32 cellular contexts compared by ENCODE assay signal in genomic region chr5:33650911-33651310, GRCh38.
DNase-seq lines count a peak whose midpoint lies in the region; ATAC-seq, FAIRE-seq and TF ChIP-seq lines count a peak whose summit lies in the region.
"Had no signal": no experiment of that assay in that cellular context is flagged by ENCODE, and none has a peak within 500 bp of the region (broad histone marks: within the 10 kb centered on the region; RNA-seq: fewer than 3 reads in every experiment).

No MANE protein-coding gene starts in this region.

- peaks cover 1% of the 10 kb centered on the region for H3K79me1 ChIP-seq in mesenchymal stem cell (replicated peaks; ENCODE audit: low read length, poor library complexity, severe bottlenecking)
- no peaks in the 10 kb centered on the region for H3K79me1 ChIP-seq in mesendoderm (ENCODE audit: low read length)

- H2BK15ac ChIP-seq in mesenchymal stem cell (ENCODE audit: low read depth, poor library complexity, severe bottlenecking): no peak overlapping the region
- no peak overlapping the region for H2BK15ac ChIP-seq in mesendoderm (replicated peaks; ENCODE audit: low read depth)

- H3K4me1 ChIP-seq in mesenchymal stem cell (ENCODE audit: control insufficient read depth, insufficient read depth, low read depth, low read length) (peaks cover 6% of the 10 kb centered on the region), mesendoderm (ENCODE audit: control insufficient read depth, low read depth, low read length) (no peaks in the 10 kb centered on the region)
- H3K4me1 ChIP-seq: sigmoid colon, testis, uterus had no signal

- FAIRE-seq in bronchial epithelial cell (lab: Jason Lieb, UNC): no peak
- FAIRE-seq: D721Med, endometrium, GM12878, kidney had no signal

- no peak for TF ChIP-seq CTCF in AG10803 (conservative IDR thresholded peaks at IDR 0.05; ENCODE audit: low read length)
- TF ChIP-seq CTCF in bronchial epithelial cell (IDR thresholded peaks at IDR 0.05; ENCODE audit: insufficient read depth, low read length, severe bottlenecking): no peak

- no peak overlapping the region for H4K5ac ChIP-seq in mesendoderm (ENCODE audit: low read length)

- H3K27me3 ChIP-seq in bronchial epithelial cell (ENCODE audit: control insufficient read depth, insufficient read depth, low read length) (no peaks in the 10 kb centered on the region), mesenchymal stem cell (ENCODE audit: control insufficient read depth in 1 of 2, insufficient read depth in 1 of 2, low read length in 2 of 2) (no peaks in the 10 kb centered on the region), mesendoderm (ENCODE audit: insufficient read depth, low read length, poor library complexity) (no peaks in the 10 kb centered on the region)
- H3K27me3 ChIP-seq: sigmoid colon, testis, uterus had no signal

- DNase-seq in AG10803 (ENCODE audit: low read depth): peak; percentile 36
- peak; percentile 50 for DNase-seq in M059J (ENCODE audit: low read depth)
- DNase-seq in bronchial epithelial cell (ENCODE audit: low read depth): peak; percentile 50
- DNase-seq in mesenchymal stem cell: no peak
- DNase-seq in DMS153 (lab: John Stamatoyannopoulos, UW): no peak
- DNase-seq in mesendoderm: no peak
- no peak for DNase-seq in HK-2 (ENCODE audit: unreplicated experiment)
- DNase-seq: 8988T; activated CD4-positive, alpha-beta T cell treated with anti-CD3 and anti-CD28 coated beads for 48 hours; activated gamma-delta T cell; activated naive CD8-positive, alpha-beta T cell treated with anti-CD3 and anti-CD28 coated beads, Interleukin-2, amount 50 U/mL, for 24 hours; activated T-cell treated with anti-CD3 and anti-CD28 coated beads, Interleukin-2, amount 50 U/mL, for 24 hours; AML-193; CD4-positive, alpha-beta T cell; kidney; NCI-H1105; NCI-H1930; NCI-H524 treated with DMSO at 0.1 percent for 48 hours; sigmoid colon; stimulated activated CD4-positive, alpha-beta T cell treated with anti-CD3 and anti-CD28 coated beads, Interleukin-15, amount 100 ng/mL, for 24 hours; stimulated activated naive CD8-positive, alpha-beta T cell treated with anti-CD3 and anti-CD28 coated beads, Interleukin-15, Interleukin-2, amounts not matched to agents 100 U/mL and 50 U/mL, for 24 hours; SW 1271; T-helper 9 cell; testis; uterus; WERI-Rb-1 had no signal

- H2AK5ac ChIP-seq in mesenchymal stem cell (ENCODE audit: low read length, severe bottlenecking) (no peak overlapping the region), mesendoderm (ENCODE audit: low read length) (no peak overlapping the region)

- H3K23ac ChIP-seq in mesenchymal stem cell (ENCODE audit: low read length in 2 of 2): no peak overlapping the region
- H3K23ac ChIP-seq in mesendoderm (ENCODE audit: low read length): no peak overlapping the region

- H2BK120ac ChIP-seq in mesenchymal stem cell (ENCODE audit: low read depth, low read length) (no peak overlapping the region), mesendoderm (ENCODE audit: low read depth, low read length) (no peak overlapping the region)

- peak overlapping the region; percentile 55 for H3K27ac ChIP-seq in mesenchymal stem cell (ENCODE audit: low read length, poor library complexity, severe bottlenecking)
- no peak overlapping the region for H3K27ac ChIP-seq in mesendoderm (ENCODE audit: low read depth, low read length)
- H3K27ac ChIP-seq: coronary artery, sigmoid colon, testis, uterus, WERI-Rb-1 had no signal

- no peak overlapping the region for H4K91ac ChIP-seq in mesenchymal stem cell (ENCODE audit: low read length)

- H3K18ac ChIP-seq in mesenchymal stem cell (ENCODE audit: low read depth in 1 of 2, low read length in 2 of 2) (no peak overlapping the region), mesendoderm (ENCODE audit: low read length) (no peak overlapping the region)

- no peak for ATAC-seq in HG03354 (IDR thresholded peaks at IDR 0.05; ENCODE audit: poor library complexity, severe bottlenecking, unreplicated experiment)
- ATAC-seq: activated naive CD8-positive, alpha-beta T cell treated with anti-CD3 and anti-CD28 coated beads, Interleukin-2, amount 50 U/mL, for 24 hours; GM12878; Panc1; stimulated activated naive CD8-positive, alpha-beta T cell treated with anti-CD3 and anti-CD28 coated beads, Interleukin-15, Interleukin-2, amounts not matched to agents 100 U/mL and 50 U/mL, for 24 hours had no signal

- H3K14ac ChIP-seq in mesenchymal stem cell (ENCODE audit: low read length in 2 of 2): no peak overlapping the region

- H3K4ac ChIP-seq in mesenchymal stem cell (ENCODE audit: low read depth in 1 of 2, low read length in 2 of 2) (no peak overlapping the region), mesendoderm (ENCODE audit: low read depth, low read length) (no peak overlapping the region)

- no peaks in the 10 kb centered on the region for H3K9me3 ChIP-seq in mesenchymal stem cell (ENCODE audit: control insufficient read depth, low read length)
- H3K9me3 ChIP-seq: sigmoid colon, testis, uterus had no signal

- H3K9ac ChIP-seq in mesenchymal stem cell (ENCODE audit: low read length) (no peak overlapping the region), mesendoderm (ENCODE audit: low read length) (no peak overlapping the region)

- no peak overlapping the region for H2BK12ac ChIP-seq in mesenchymal stem cell (ENCODE audit: low read length in 2 of 2)

- no peaks in the 10 kb centered on the region for H3K79me2 ChIP-seq in mesendoderm (ENCODE audit: control insufficient read depth, insufficient read depth, low read length)

- no peak overlapping the region for H2AFZ ChIP-seq in mesenchymal stem cell (ENCODE audit: low read depth, low read length)

- H4K8ac ChIP-seq in mesenchymal stem cell (ENCODE audit: low read length) (no peak overlapping the region), mesendoderm (ENCODE audit: low read depth, low read length) (no peak overlapping the region)

- H3K4me3 ChIP-seq in AG10803 (ENCODE audit: low read length): no peak overlapping the region
- no peak overlapping the region for H3K4me3 ChIP-seq in bronchial epithelial cell (ENCODE audit: low read depth, low read length)
- no peak overlapping the region for H3K4me3 ChIP-seq in mesenchymal stem cell (ENCODE audit: insufficient read depth in 1 of 2, low read depth in 1 of 2, low read length in 2 of 2)
- H3K4me3 ChIP-seq in mesendoderm (ENCODE audit: low read length): no peak overlapping the region
- H3K4me3 ChIP-seq: coronary artery, GM12878, sigmoid colon, testis, uterus had no signal

- no peaks in the 10 kb centered on the region for H3K36me3 ChIP-seq in bronchial epithelial cell (ENCODE audit: control insufficient read depth, insufficient read depth, low read length)
- H3K36me3 ChIP-seq in mesenchymal stem cell (ENCODE audit: control insufficient read depth in 1 of 2, insufficient read depth in 2 of 2, low read depth in 1 of 2, low read length in 2 of 2): peaks cover 4 to 71% of the 10 kb centered on the region in 2 experiments
- H3K36me3 ChIP-seq in mesendoderm (ENCODE audit: control insufficient read depth, insufficient read depth, low read length): no peaks in the 10 kb centered on the region
- H3K36me3 ChIP-seq: uterus, WERI-Rb-1 had no signal

- H3K4me2 ChIP-seq in mesenchymal stem cell (ENCODE audit: low read length, poor library complexity, severe bottlenecking): no peak overlapping the region
- H3K4me2 ChIP-seq in mesendoderm (ENCODE audit: low read length): no peak overlapping the region

- H2BK5ac ChIP-seq in mesenchymal stem cell (ENCODE audit: low read depth, low read length, poor library complexity, severe bottlenecking) (no peak overlapping the region), mesendoderm (ENCODE audit: low read length) (no peak overlapping the region)

- WGBS in mesenchymal stem cell: 92% methylated on average over 1 of the region's 2 CpGs
- WGBS in mesendoderm (ENCODE audit: extremely low coverage, insufficient coverage, low lambda C conversion rate): no CpG with 5 or more reads among the region's 2 CpGs

- H3K56ac ChIP-seq in mesendoderm (ENCODE audit: low read length): no peak overlapping the region

Comparison
In these comparisons a context has a peak if more than half of its experiments do, and no peak if none do; other contexts are left out.
1. DNase-seq: peak in AG10803 (single experiment), M059J (single experiment) and bronchial epithelial cell (single experiment); none in mesenchymal stem cell (single experiment), DMS153 (single experiment), mesendoderm (single experiment) and HK-2 (single experiment).